In the genomic region with DNA sequence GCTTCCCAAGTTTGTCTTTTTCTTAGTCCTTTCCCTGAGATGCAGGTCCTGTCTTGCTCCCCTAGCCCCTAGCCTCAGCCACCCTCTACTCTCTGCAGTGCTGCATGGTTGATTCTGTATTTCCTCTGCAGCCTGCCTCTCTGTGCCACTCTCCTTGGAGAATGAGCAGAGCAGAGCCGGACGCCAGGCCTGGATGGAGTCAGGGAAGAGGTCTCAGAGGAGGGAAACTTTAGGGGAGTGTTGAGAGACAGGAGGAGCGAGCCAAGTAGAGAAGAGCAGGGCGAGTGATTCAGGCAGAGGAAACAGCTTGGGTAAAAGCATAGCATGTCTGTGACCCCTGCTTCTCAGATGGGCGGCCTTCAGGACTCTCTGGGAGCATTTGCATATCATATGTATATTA, we compare ENCODE assay signal across 25 cellular contexts.
"Had no signal": no experiment of that assay in that cellular context is flagged by ENCODE, and none has a peak within 500 bp of the region (broad histone marks: within the 10 kb centered on the region; RNA-seq: fewer than 3 reads in every experiment).

No MANE protein-coding gene starts in this region.

- H3K9me3 ChIP-seq: ovary, psoas muscle, right lobe of liver, sigmoid colon, stomach, thoracic aorta, thyroid gland, tibial nerve, upper lobe of left lung, vagina had no signal

- H3K4me1 ChIP-seq: parathyroid adenoma had no signal

- H3K27ac ChIP-seq: ovary, parathyroid adenoma, psoas muscle, right lobe of liver, sigmoid colon, stomach, thoracic aorta, thyroid gland, tibial nerve, upper lobe of left lung, vagina had no signal

- H3K36me3 ChIP-seq: ovary, right lobe of liver, sigmoid colon, stomach, thoracic aorta, thyroid gland, tibial nerve, upper lobe of left lung, vagina had no signal

- DNase-seq: naive thymus-derived CD8-positive, alpha-beta T cell; nephron progenitor cell; occipital lobe; ovary; posterior cingulate gyrus; right lobe of liver; sigmoid colon; small intestine; stimulated activated CD4-positive, alpha-beta T cell treated with anti-CD3 and anti-CD28 coated beads, Interleukin-15, amount 100 ng/mL, for 24 hours; stimulated activated CD4-positive, alpha-beta T cell treated with anti-CD3 and anti-CD28 coated beads, Interleukin-2, amount 100 ng/mL, for 24 hours; stimulated activated CD4-positive, alpha-beta T cell treated with anti-CD3 and anti-CD28 coated beads, Interleukin-2, amount 100 ng/mL, for 48 hours; stimulated activated CD4-positive, alpha-beta T cell treated with anti-CD3 and anti-CD28 coated beads, Interleukin-4, amount 100 ng/mL, for 24 hours; stimulated activated naive B cell treated with anti-CD40 and anti-IgM and Interleukin-4, amounts not matched to agents 10 μg/mL and 1 μg/mL and 100 μg/mL, for 72 hours; stimulated activated naive CD4-positive, alpha-beta T cell treated with Interleukin-2 at 50 U/mL for 16 hours; stomach; thyroid gland; trophoblast cell; upper lobe of left lung had no signal

- ATAC-seq: naive thymus-derived CD8-positive, alpha-beta T cell; natural killer cell treated with Interleukin-12 subunit alpha and Interleukin-12 subunit beta and Interleukin-15 and Interleukin-18, amount 100 ng/mL, for 72 hours; right lobe of liver; stimulated activated effector memory CD8-positive, alpha-beta T cell treated with anti-CD3 and anti-CD28 coated beads, Interleukin-12 subunit alpha, Interleukin-12 subunit beta, amount 100 ng/mL, for 72 hours; stimulated activated naive B cell treated with anti-CD40 and anti-IgM and Interleukin-4, amounts not matched to agents 10 μg/mL and 1 μg/mL and 100 μg/mL, for 72 hours had no signal

- H3K4me3 ChIP-seq: ovary, psoas muscle, right lobe of liver, sigmoid colon, stomach, thoracic aorta, thyroid gland, tibial nerve, upper lobe of left lung, vagina had no signal

- H3K27me3 ChIP-seq: ovary, right lobe of liver, sigmoid colon, stomach, thyroid gland, tibial nerve, upper lobe of left lung, vagina had no signal
